ENCODE assay signal across 8 cellular contexts in genomic region chr9:23324511-23324910, GRCh38.
"Had no signal": no experiment of that assay in that cellular context is flagged by ENCODE, and none has a peak within 500 bp of the region (broad histone marks: within the 10 kb centered on the region; RNA-seq: fewer than 3 reads in every experiment).

No MANE protein-coding gene starts in this region.

- DNase-seq: GM23248, H7, HFFc6, IMR-90 had no signal

- H3K4me1 ChIP-seq: HAP-1 had no signal

- H3K9me3 ChIP-seq: HAP-1 had no signal

- H3K27ac Mint-ChIP-seq: HFFc6 had no signal

- H3K36me3 ChIP-seq: HAP-1 had no signal

- H3K4me3 ChIP-seq: GM23248, HAP-1, K562 had no signal

- ATAC-seq: HCT116, K562 had no signal

- H3K27ac ChIP-seq: GM23248 had no signal

- FAIRE-seq: HTR-8/SVneo, K562 had no signal

- H3K9ac ChIP-seq: GM23248 had no signal

- H3K4me3 Mint-ChIP-seq: HFFc6 had no signal

- H2AFZ ChIP-seq: GM23248 had no signal
